7 cellular contexts compared by ENCODE assay signal in genomic region chr7:157478611-157479010, GRCh38.
DNase-seq lines count a peak whose midpoint lies in the region; ATAC-seq and TF ChIP-seq lines count a peak whose summit lies in the region.
"Not testable (repeated sequence)": the region's sequence is repeated elsewhere in the genome, so short reads cannot be mapped to it uniquely, and the experiment has no call there.

No MANE protein-coding gene starts in this region.

- intact Hi-C loops in CD4-positive, alpha-beta memory T cell (cut with micrococcal nuclease); sigmoid colon (cut with DNase I): not testable (repeated sequence)
- intact Hi-C loops in activated T-helper 1 cell treated with anti-CD3 and anti-CD28 coated beads, Interleukin-12 subunit alpha, Interleukin-12 subunit beta, Interleukin-2, Interleukin-4 antibody, amounts not matched to agents 30 ng/mL and 10 ng/mL and 1 ng/mL, durations not matched to agents 14 hours and 24 hours and 36 hours (cut with micrococcal nuclease), result loop anchor here (1.0 kb wide), 1 partner anchor 12 kb away; no protein-coding TSS in a partner anchor

- not testable (repeated sequence) for ATAC-seq in activated CD8-positive, alpha-beta T cell treated with anti-CD3 and anti-CD28 coated beads, Interleukin-2, amount 10 ng/mL, durations not matched to agents 7 days and 5 days; activated naive CD4-positive, alpha-beta T cell treated with anti-CD3 and anti-CD28 coated beads, Interleukin-2, amount 50 U/mL, for 72 hours; left lobe of liver

- not testable (repeated sequence) for H3K9me3 ChIP-seq in CD4-positive, alpha-beta memory T cell (ENCODE audit: control insufficient read depth in 1 of 2, low read length in 2 of 2); sigmoid colon

- H3K4me1 ChIP-seq in CD4-positive, alpha-beta memory T cell (ENCODE audit: insufficient read depth, low read length), result peaks cover 24% of the 10 kb centered on the region
- H3K4me1 ChIP-seq in sigmoid colon, result not testable (repeated sequence)

- peak overlapping the region in 7 of 8 donors; percentile 5 to 90 (median 80) for H3K4me3 Mint-ChIP-seq in CD4-positive, alpha-beta memory T cell
- peak overlapping the region; percentile 45 for H3K4me3 Mint-ChIP-seq in T-helper 2 cell treated with Interferon-gamma antibody and Interleukin-4, amounts not matched to agents 5 μg/mL and 100 μg/mL, for 36 hours
- not testable (repeated sequence) for H3K4me3 Mint-ChIP-seq in activated CD8-positive, alpha-beta T cell treated with anti-CD3 and anti-CD28 coated beads, Interleukin-2, amount 10 ng/mL, durations not matched to agents 7 days and 5 days
- peak overlapping the region; percentile 3 for H3K4me3 Mint-ChIP-seq in activated T-helper 1 cell treated with anti-CD3 and anti-CD28 coated beads, Interleukin-12 subunit alpha, Interleukin-12 subunit beta, Interleukin-2, Interleukin-4 antibody, amounts not matched to agents 30 ng/mL and 10 ng/mL and 1 ng/mL, durations not matched to agents 14 hours and 24 hours and 36 hours

- H3K27ac ChIP-seq in CD4-positive, alpha-beta memory T cell (ENCODE audit: low read depth, low read length); sigmoid colon: not testable (repeated sequence)

- H3K4me3 ChIP-seq in CD4-positive, alpha-beta memory T cell (ENCODE audit: low read length in 2 of 2); sigmoid colon: not testable (repeated sequence)

- CTCF ChIA-PET in CD4-positive, alpha-beta memory T cell (lab: Charles Lee; ENCODE audit: partially characterized antibody), result interaction anchor here (1.2 kb wide), 1 partner anchor 12 kb away, joined by 3 read pairs; no protein-coding TSS in a partner anchor
- CTCF ChIA-PET in activated CD8-positive, alpha-beta T cell treated with anti-CD3 and anti-CD28 coated beads, Interleukin-2, amount 10 ng/mL, durations not matched to agents 7 days and 5 days (lab: Charles Lee), result not testable (repeated sequence)

- H3K36me3 Mint-ChIP-seq in CD4-positive, alpha-beta memory T cell; activated T-helper 1 cell treated with anti-CD3 and anti-CD28 coated beads, Interleukin-12 subunit alpha, Interleukin-12 subunit beta, Interleukin-2, Interleukin-4 antibody, amounts not matched to agents 30 ng/mL and 10 ng/mL and 1 ng/mL, durations not matched to agents 14 hours and 24 hours and 36 hours (ENCODE audit: low read depth): not testable (repeated sequence)
- H3K36me3 Mint-ChIP-seq in T-helper 2 cell treated with Interferon-gamma antibody and Interleukin-4, amounts not matched to agents 5 μg/mL and 100 μg/mL, for 36 hours (ENCODE audit: low read depth), result peaks cover 20% of the 10 kb centered on the region
- H3K36me3 Mint-ChIP-seq in activated CD8-positive, alpha-beta T cell treated with anti-CD3 and anti-CD28 coated beads, Interleukin-2, amount 10 ng/mL, durations not matched to agents 7 days and 5 days (ENCODE audit: low read depth), result peaks cover 23% of the 10 kb centered on the region
- peaks cover 9 to 15% of the 10 kb centered on the region in 2 donors for H3K36me3 Mint-ChIP-seq in activated naive CD4-positive, alpha-beta T cell treated with anti-CD3 and anti-CD28 coated beads, Interleukin-2, amount 50 U/mL, for 72 hours

- DNase-seq in CD4-positive, alpha-beta memory T cell; T-helper 2 cell treated with Interferon-gamma antibody and Interleukin-4, amounts not matched to agents 5 μg/mL and 100 μg/mL, for 36 hours (ENCODE audit: low spot score); activated CD8-positive, alpha-beta T cell treated with anti-CD3 and anti-CD28 coated beads, Interleukin-2, amount 10 ng/mL, durations not matched to agents 7 days and 5 days; activated T-helper 1 cell treated with anti-CD3 and anti-CD28 coated beads, Interleukin-12 subunit alpha, Interleukin-12 subunit beta, Interleukin-2, Interleukin-4 antibody, amounts not matched to agents 30 ng/mL and 10 ng/mL and 1 ng/mL, durations not matched to agents 14 hours and 24 hours and 36 hours (ENCODE audit: low spot score): not testable (repeated sequence)
- DNase-seq in activated naive CD4-positive, alpha-beta T cell treated with anti-CD3 and anti-CD28 coated beads, Interleukin-2, amount 50 U/mL, for 72 hours (ENCODE audit: low spot score in 2 of 2), result peak in 1 of 2 donors; percentile 9
- DNase-seq in left lobe of liver (ENCODE audit: low spot score) (peak; percentile 27), sigmoid colon (peak; percentile 4)

- POLR2A ChIA-PET in CD4-positive, alpha-beta memory T cell (lab: Charles Lee; ENCODE audit: partially characterized antibody), result interaction anchor here (1.1 to 1.3 kb wide), 3 partner anchors 12 to 108 kb away, joined by 3 to 5 read pairs (median 4); no protein-coding TSS in a partner anchor
- POLR2A ChIA-PET in activated CD8-positive, alpha-beta T cell treated with anti-CD3 and anti-CD28 coated beads, Interleukin-2, amount 10 ng/mL, durations not matched to agents 7 days and 5 days (lab: Charles Lee), result not testable (repeated sequence)

- peaks cover 0 to 15% (median 10%) of the 10 kb centered on the region in 8 donors for H3K9me3 Mint-ChIP-seq in CD4-positive, alpha-beta memory T cell
- peaks cover 14% of the 10 kb centered on the region for H3K9me3 Mint-ChIP-seq in T-helper 2 cell treated with Interferon-gamma antibody and Interleukin-4, amounts not matched to agents 5 μg/mL and 100 μg/mL, for 36 hours
- H3K9me3 Mint-ChIP-seq in activated CD8-positive, alpha-beta T cell treated with anti-CD3 and anti-CD28 coated beads, Interleukin-2, amount 10 ng/mL, durations not matched to agents 7 days and 5 days (ENCODE audit: insufficient read depth), result peaks cover 14% of the 10 kb centered on the region
- H3K9me3 Mint-ChIP-seq in activated T-helper 1 cell treated with anti-CD3 and anti-CD28 coated beads, Interleukin-12 subunit alpha, Interleukin-12 subunit beta, Interleukin-2, Interleukin-4 antibody, amounts not matched to agents 30 ng/mL and 10 ng/mL and 1 ng/mL, durations not matched to agents 14 hours and 24 hours and 36 hours, result peaks cover 25% of the 10 kb centered on the region
- peaks cover 4 to 11% of the 10 kb centered on the region in 2 donors for H3K9me3 Mint-ChIP-seq in activated naive CD4-positive, alpha-beta T cell treated with anti-CD3 and anti-CD28 coated beads, Interleukin-2, amount 50 U/mL, for 72 hours

- peak overlapping the region in 3 of 7 donors; percentile 55 to 77 (median 70) for H3K27ac Mint-ChIP-seq in CD4-positive, alpha-beta memory T cell
- H3K27ac Mint-ChIP-seq in T-helper 2 cell treated with Interferon-gamma antibody and Interleukin-4, amounts not matched to agents 5 μg/mL and 100 μg/mL, for 36 hours, result peak overlapping the region; percentile 70
- H3K27ac Mint-ChIP-seq in activated CD8-positive, alpha-beta T cell treated with anti-CD3 and anti-CD28 coated beads, Interleukin-2, amount 10 ng/mL, durations not matched to agents 7 days and 5 days, result peak overlapping the region; percentile 5
- peak overlapping the region; percentile 65 for H3K27ac Mint-ChIP-seq in activated T-helper 1 cell treated with anti-CD3 and anti-CD28 coated beads, Interleukin-12 subunit alpha, Interleukin-12 subunit beta, Interleukin-2, Interleukin-4 antibody, amounts not matched to agents 30 ng/mL and 10 ng/mL and 1 ng/mL, durations not matched to agents 14 hours and 24 hours and 36 hours
- H3K27ac Mint-ChIP-seq in activated naive CD4-positive, alpha-beta T cell treated with anti-CD3 and anti-CD28 coated beads, Interleukin-2, amount 50 U/mL, for 72 hours, result peak overlapping the region; percentile 50 to 59

- H3K36me3 ChIP-seq in CD4-positive, alpha-beta memory T cell (ENCODE audit: insufficient read depth, low read length); sigmoid colon: not testable (repeated sequence)

- not testable (repeated sequence) for H3K27me3 Mint-ChIP-seq in CD4-positive, alpha-beta memory T cell; T-helper 2 cell treated with Interferon-gamma antibody and Interleukin-4, amounts not matched to agents 5 μg/mL and 100 μg/mL, for 36 hours (ENCODE audit: low read depth); activated CD8-positive, alpha-beta T cell treated with anti-CD3 and anti-CD28 coated beads, Interleukin-2, amount 10 ng/mL, durations not matched to agents 7 days and 5 days (ENCODE audit: low read depth); activated T-helper 1 cell treated with anti-CD3 and anti-CD28 coated beads, Interleukin-12 subunit alpha, Interleukin-12 subunit beta, Interleukin-2, Interleukin-4 antibody, amounts not matched to agents 30 ng/mL and 10 ng/mL and 1 ng/mL, durations not matched to agents 14 hours and 24 hours and 36 hours (ENCODE audit: insufficient read depth)

- H3K27me3 ChIP-seq in CD4-positive, alpha-beta memory T cell (ENCODE audit: insufficient read depth, low read length); sigmoid colon: not testable (repeated sequence)

- WGBS in sigmoid colon, 2 donors, result 55 to 73% methylated on average over 13 of the region's 13 CpGs

- H3K4me1 Mint-ChIP-seq in CD4-positive, alpha-beta memory T cell, result peaks cover 13 to 50% (median 27%) of the 10 kb centered on the region in 4 donors
- H3K4me1 Mint-ChIP-seq in T-helper 2 cell treated with Interferon-gamma antibody and Interleukin-4, amounts not matched to agents 5 μg/mL and 100 μg/mL, for 36 hours (ENCODE audit: low read depth), result peaks cover 24% of the 10 kb centered on the region
- H3K4me1 Mint-ChIP-seq in activated CD8-positive, alpha-beta T cell treated with anti-CD3 and anti-CD28 coated beads, Interleukin-2, amount 10 ng/mL, durations not matched to agents 7 days and 5 days (ENCODE audit: low read depth), result peaks cover 23% of the 10 kb centered on the region
- H3K4me1 Mint-ChIP-seq in activated T-helper 1 cell treated with anti-CD3 and anti-CD28 coated beads, Interleukin-12 subunit alpha, Interleukin-12 subunit beta, Interleukin-2, Interleukin-4 antibody, amounts not matched to agents 30 ng/mL and 10 ng/mL and 1 ng/mL, durations not matched to agents 14 hours and 24 hours and 36 hours (ENCODE audit: low read depth), result peaks cover 25% of the 10 kb centered on the region

- not testable (repeated sequence) for TF ChIP-seq EP300 in sigmoid colon (IDR thresholded peaks at IDR 0.05)

- not testable (repeated sequence) for TF ChIP-seq POLR2A in sigmoid colon (IDR thresholded peaks at IDR 0.05)

- not testable (repeated sequence) for TF ChIP-seq CTCF in sigmoid colon (IDR thresholded peaks at IDR 0.05)
